In the genomic region with DNA sequence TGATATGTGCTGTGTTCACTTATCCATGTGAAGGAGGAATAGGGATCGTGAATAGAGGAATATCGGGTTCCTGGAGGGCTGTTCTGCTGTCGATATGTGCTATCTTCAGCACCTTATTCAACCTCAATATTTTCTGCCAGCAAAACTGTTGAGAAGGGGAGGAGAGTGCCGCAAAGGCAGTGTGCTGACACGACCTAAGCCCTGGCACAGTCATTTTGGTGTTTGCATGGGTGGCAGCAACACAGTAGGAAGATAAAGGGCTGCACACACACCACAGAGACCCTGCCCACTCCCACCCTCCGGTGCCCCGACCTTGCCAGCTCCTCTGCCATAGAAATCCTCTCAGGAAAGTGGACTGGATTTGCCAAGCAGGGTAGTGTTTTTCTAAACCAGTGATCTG, we compare ENCODE assay signal across 25 cellular contexts. TPM values are rescaled to one million over a fixed set of nuclear protein-coding genes. Genes with fewer than 3 reads are reported as not detected.
A peak's percentile ranks its signal among the peaks of the same experiment; 100 is the strongest.
DNase-seq lines count a peak whose midpoint lies in the region; ATAC-seq and TF ChIP-seq lines count a peak whose summit lies in the region.
"Had no signal": no experiment of that assay in that cellular context is flagged by ENCODE, and none has a peak within 500 bp of the region (broad histone marks: within the 10 kb centered on the region; RNA-seq: fewer than 3 reads in every experiment).

No MANE protein-coding gene starts in this region.

- peaks cover 36% of the 10 kb centered on the region for H3K4me1 ChIP-seq in psoas muscle
- H3K4me1 ChIP-seq: prostate gland, SJSA1 had no signal

- POLR2A ChIA-PET in activated CD8-positive, alpha-beta T cell treated with anti-CD3 and anti-CD28 coated beads for 36 hours (lab: Charles Lee): interaction anchor here (0.9 to 1.0 kb wide), 2 partner anchors 59 to 110 kb away, joined by 3 read pairs; no protein-coding TSS in a partner anchor
- POLR2A ChIA-PET in activated CD8-positive, alpha-beta T cell treated with anti-CD3 and anti-CD28 coated beads, Interleukin-2, amount 10 ng/mL, durations not matched to agents 7 days and 5 days (lab: Charles Lee): no interaction called here

- 38 to 74% (median 51%) methylated on average over 7 of the region's 7 CpGs for WGBS in psoas muscle, 3 donors

- no peaks in the 10 kb centered on the region for H3K9me3 ChIP-seq in psoas muscle
- H3K9me3 ChIP-seq: BLaER1, left lung, prostate gland, SJSA1, suprapubic skin had no signal

- H3K36me3 Mint-ChIP-seq in activated CD8-positive, alpha-beta T cell treated with anti-CD3 and anti-CD28 coated beads for 36 hours (ENCODE audit: low read depth): no peaks in the 10 kb centered on the region
- H3K36me3 Mint-ChIP-seq in activated CD8-positive, alpha-beta T cell treated with anti-CD3 and anti-CD28 coated beads, Interleukin-2, amount 10 ng/mL, durations not matched to agents 7 days and 5 days (ENCODE audit: low read depth): no peaks in the 10 kb centered on the region
- H3K36me3 Mint-ChIP-seq in activated T-helper 1 cell treated with anti-CD3 and anti-CD28 coated beads, Interleukin-12 subunit alpha, Interleukin-12 subunit beta, Interleukin-2, Interleukin-4 antibody, amounts not matched to agents 30 ng/mL and 10 ng/mL and 1 ng/mL, durations not matched to agents 14 hours and 24 hours and 36 hours (ENCODE audit: low read depth): peaks cover 7% of the 10 kb centered on the region

- CTCF ChIA-PET in activated CD8-positive, alpha-beta T cell treated with anti-CD3 and anti-CD28 coated beads for 36 hours (lab: Charles Lee): no interaction called here
- CTCF ChIA-PET in activated CD8-positive, alpha-beta T cell treated with anti-CD3 and anti-CD28 coated beads, Interleukin-2, amount 10 ng/mL, durations not matched to agents 7 days and 5 days (lab: Charles Lee): no interaction called here

- TF ChIP-seq CTCF in activated CD8-positive, alpha-beta T cell treated with anti-CD3 and anti-CD28 coated beads for 36 hours (IDR thresholded peaks at IDR 0.05): no peak
- TF ChIP-seq CTCF in psoas muscle (IDR thresholded peaks at IDR 0.05): no peak

- H3K27me3 ChIP-seq in psoas muscle (ENCODE audit: insufficient read depth in 3 of 3, low read length in 2 of 3): no peaks in the 10 kb centered on the region
- H3K27me3 ChIP-seq: BLaER1, left lung, SJSA1, suprapubic skin had no signal

- no peaks in the 10 kb centered on the region for H3K36me3 ChIP-seq in psoas muscle (ENCODE audit: insufficient read depth in 1 of 2, low read depth in 1 of 2)
- H3K36me3 ChIP-seq: BLaER1, left lung, prostate gland, SJSA1, suprapubic skin had no signal

- H3K27ac ChIP-seq in psoas muscle: peak overlapping the region; percentile 65
- H3K27ac ChIP-seq: BLaER1, left lung, SJSA1, suprapubic skin, VCaP had no signal

- no peak for DNase-seq in activated CD8-positive, alpha-beta T cell treated with anti-CD3 and anti-CD28 coated beads for 36 hours
- DNase-seq in activated CD8-positive, alpha-beta T cell treated with anti-CD3 and anti-CD28 coated beads, Interleukin-2, amount 10 ng/mL, durations not matched to agents 7 days and 5 days: no peak
- DNase-seq in activated T-helper 1 cell treated with anti-CD3 and anti-CD28 coated beads, Interleukin-12 subunit alpha, Interleukin-12 subunit beta, Interleukin-2, Interleukin-4 antibody, amounts not matched to agents 30 ng/mL and 10 ng/mL and 1 ng/mL, durations not matched to agents 14 hours and 24 hours and 36 hours (ENCODE audit: low spot score): no peak
- DNase-seq in cardiac septum (ENCODE audit: low spot score) (peak; percentile 29), psoas muscle (peak in 1 of 2 donors; percentile 42), germinal center (ENCODE audit: low spot score) (no peak)
- DNase-seq in activated effector memory CD4-positive, alpha-beta T cell treated with Interleukin-2 at 50 U/mL for 16 hours: no peak
- DNase-seq: Calu3; glutamatergic neuron; Kasumi-1; left lung; NCI-H1048; NCI-H2029; NCI-H774; nephron progenitor cell; OCI-M1; small intestine; stimulated activated CD4-positive, alpha-beta T cell treated with anti-CD3 and anti-CD28 coated beads, Interleukin-4, amount 100 ng/mL, for 1 hour had no signal

- ATAC-seq in activated CD8-positive, alpha-beta T cell treated with anti-CD3 and anti-CD28 coated beads for 36 hours: no peak
- ATAC-seq in activated CD8-positive, alpha-beta T cell treated with anti-CD3 and anti-CD28 coated beads, Interleukin-2, amount 10 ng/mL, durations not matched to agents 7 days and 5 days: no peak
- ATAC-seq in psoas muscle: no peak
- ATAC-seq in GM21390 (IDR thresholded peaks at IDR 0.05; ENCODE audit: unreplicated experiment): no peak
- ATAC-seq: left lung had no signal

- peak overlapping the region; percentile 35 for H3K4me3 ChIP-seq in psoas muscle
- H3K4me3 ChIP-seq: BLaER1, left lung, prostate gland, SJSA1, suprapubic skin had no signal

- H3K27ac Mint-ChIP-seq in activated CD8-positive, alpha-beta T cell treated with anti-CD3 and anti-CD28 coated beads for 36 hours: peak overlapping the region; percentile 13
- H3K27ac Mint-ChIP-seq in activated CD8-positive, alpha-beta T cell treated with anti-CD3 and anti-CD28 coated beads, Interleukin-2, amount 10 ng/mL, durations not matched to agents 7 days and 5 days: no peak overlapping the region
- peak overlapping the region; percentile 60 for H3K27ac Mint-ChIP-seq in activated T-helper 1 cell treated with anti-CD3 and anti-CD28 coated beads, Interleukin-12 subunit alpha, Interleukin-12 subunit beta, Interleukin-2, Interleukin-4 antibody, amounts not matched to agents 30 ng/mL and 10 ng/mL and 1 ng/mL, durations not matched to agents 14 hours and 24 hours and 36 hours
- H3K27ac Mint-ChIP-seq: nephron progenitor cell had no signal

- no peaks in the 10 kb centered on the region for H3K9me3 Mint-ChIP-seq in activated CD8-positive, alpha-beta T cell treated with anti-CD3 and anti-CD28 coated beads for 36 hours
- H3K9me3 Mint-ChIP-seq in activated CD8-positive, alpha-beta T cell treated with anti-CD3 and anti-CD28 coated beads, Interleukin-2, amount 10 ng/mL, durations not matched to agents 7 days and 5 days (ENCODE audit: insufficient read depth): no peaks in the 10 kb centered on the region
- no peaks in the 10 kb centered on the region for H3K9me3 Mint-ChIP-seq in activated T-helper 1 cell treated with anti-CD3 and anti-CD28 coated beads, Interleukin-12 subunit alpha, Interleukin-12 subunit beta, Interleukin-2, Interleukin-4 antibody, amounts not matched to agents 30 ng/mL and 10 ng/mL and 1 ng/mL, durations not matched to agents 14 hours and 24 hours and 36 hours
- H3K9me3 Mint-ChIP-seq: nephron progenitor cell; T-helper 1 cell treated with Interleukin-12 subunit alpha and Interleukin-12 subunit beta and Interleukin-4 antibody, amounts not matched to agents 30 μg/mL and 1 μg/mL, for 36 hours had no signal

- peaks cover 22% of the 10 kb centered on the region for H3K4me1 Mint-ChIP-seq in activated CD8-positive, alpha-beta T cell treated with anti-CD3 and anti-CD28 coated beads for 36 hours (ENCODE audit: low read depth)
- peaks cover 4% of the 10 kb centered on the region for H3K4me1 Mint-ChIP-seq in activated CD8-positive, alpha-beta T cell treated with anti-CD3 and anti-CD28 coated beads, Interleukin-2, amount 10 ng/mL, durations not matched to agents 7 days and 5 days (ENCODE audit: low read depth)
- H3K4me1 Mint-ChIP-seq in activated T-helper 1 cell treated with anti-CD3 and anti-CD28 coated beads, Interleukin-12 subunit alpha, Interleukin-12 subunit beta, Interleukin-2, Interleukin-4 antibody, amounts not matched to agents 30 ng/mL and 10 ng/mL and 1 ng/mL, durations not matched to agents 14 hours and 24 hours and 36 hours (ENCODE audit: low read depth): peaks cover 43% of the 10 kb centered on the region

- no peaks in the 10 kb centered on the region for H3K27me3 Mint-ChIP-seq in activated CD8-positive, alpha-beta T cell treated with anti-CD3 and anti-CD28 coated beads for 36 hours
- H3K27me3 Mint-ChIP-seq in activated CD8-positive, alpha-beta T cell treated with anti-CD3 and anti-CD28 coated beads, Interleukin-2, amount 10 ng/mL, durations not matched to agents 7 days and 5 days (ENCODE audit: low read depth): peaks cover 4% of the 10 kb centered on the region
- H3K27me3 Mint-ChIP-seq in activated T-helper 1 cell treated with anti-CD3 and anti-CD28 coated beads, Interleukin-12 subunit alpha, Interleukin-12 subunit beta, Interleukin-2, Interleukin-4 antibody, amounts not matched to agents 30 ng/mL and 10 ng/mL and 1 ng/mL, durations not matched to agents 14 hours and 24 hours and 36 hours (ENCODE audit: insufficient read depth): peaks cover 3% of the 10 kb centered on the region

- no peak overlapping the region for H3K4me3 Mint-ChIP-seq in activated CD8-positive, alpha-beta T cell treated with anti-CD3 and anti-CD28 coated beads for 36 hours
- no peak overlapping the region for H3K4me3 Mint-ChIP-seq in activated CD8-positive, alpha-beta T cell treated with anti-CD3 and anti-CD28 coated beads, Interleukin-2, amount 10 ng/mL, durations not matched to agents 7 days and 5 days
- H3K4me3 Mint-ChIP-seq in activated T-helper 1 cell treated with anti-CD3 and anti-CD28 coated beads, Interleukin-12 subunit alpha, Interleukin-12 subunit beta, Interleukin-2, Interleukin-4 antibody, amounts not matched to agents 30 ng/mL and 10 ng/mL and 1 ng/mL, durations not matched to agents 14 hours and 24 hours and 36 hours: peak overlapping the region; percentile 30
- H3K4me3 Mint-ChIP-seq: nephron progenitor cell; T-helper 1 cell treated with Interleukin-12 subunit alpha and Interleukin-12 subunit beta and Interleukin-4 antibody, amounts not matched to agents 30 μg/mL and 1 μg/mL, for 36 hours had no signal

- intact Hi-C loops in activated CD8-positive, alpha-beta T cell treated with anti-CD3 and anti-CD28 coated beads for 36 hours (cut with micrococcal nuclease): no loop called here
- intact Hi-C loops in activated T-helper 1 cell treated with anti-CD3 and anti-CD28 coated beads, Interleukin-12 subunit alpha, Interleukin-12 subunit beta, Interleukin-2, Interleukin-4 antibody, amounts not matched to agents 30 ng/mL and 10 ng/mL and 1 ng/mL, durations not matched to agents 14 hours and 24 hours and 36 hours (cut with micrococcal nuclease): loop anchor here (1.0 to 2.0 kb wide), 5 partner anchors 43 to 108 kb away; a partner anchor contains a TSS
- intact Hi-C loops in cardiac septum (cut with DNase I): no loop called here
- intact Hi-C loops in psoas muscle (cut with DNase I): no loop called here

RNA-seq across cellular contexts. Expression of a gene that starts 47.0 kb away (rescaled TPM):
- 1 to 10 TPM; 1.7 to 2.5 TPM for total RNA-seq in activated CD8-positive, alpha-beta T cell treated with anti-CD3 and anti-CD28 coated beads for 36 hours
- 10 to 100 TPM; 10.7 to 12.1 TPM for total RNA-seq in activated CD8-positive, alpha-beta T cell treated with anti-CD3 and anti-CD28 coated beads, Interleukin-2, amount 10 ng/mL, durations not matched to agents 7 days and 5 days
- 14.4 and 17.9 TPM in 2 replicates for total RNA-seq in activated T-helper 1 cell treated with anti-CD3 and anti-CD28 coated beads, Interleukin-12 subunit alpha, Interleukin-12 subunit beta, Interleukin-2, Interleukin-4 antibody, amounts not matched to agents 30 ng/mL and 10 ng/mL and 1 ng/mL, durations not matched to agents 14 hours and 24 hours and 36 hours
- total RNA-seq in cardiac septum (26.1 TPM), psoas muscle (10 to 100 TPM in 1 of 4 donors, 1 to 10 TPM in 3; 4.0 to 14.6 (median 4.7) TPM)
- polyA plus RNA-seq in psoas muscle: 1 to 10 TPM; 2.5 to 5.0 (median 4.0) TPM
